In the genomic region with DNA sequence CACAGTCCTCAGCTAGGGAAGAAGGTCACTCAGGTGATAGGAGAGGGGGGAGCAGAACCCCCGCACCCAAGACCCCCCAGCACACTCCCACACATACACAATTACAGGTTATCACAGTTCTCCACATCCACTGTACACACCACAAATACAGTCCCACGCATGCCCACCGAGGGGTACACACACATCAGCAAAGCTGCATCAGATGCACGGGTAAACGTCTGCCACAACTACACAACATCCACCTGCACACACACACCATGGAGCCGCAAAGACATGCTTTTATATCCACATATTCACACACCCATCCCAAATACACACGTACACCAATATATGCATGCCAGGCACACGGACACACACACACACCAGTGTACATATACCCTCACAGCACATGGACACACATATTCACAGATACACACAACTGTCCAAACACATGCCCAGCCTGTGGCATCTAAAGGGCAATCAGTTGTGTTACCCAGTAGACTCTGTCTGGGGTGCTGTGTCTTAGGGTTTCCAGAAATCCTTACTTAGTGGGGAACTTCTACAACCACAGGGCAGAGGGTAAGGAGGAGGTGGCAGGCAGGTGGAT, we compare ENCODE assay signal across 1 cellular context.
TF ChIP-seq lines count a peak whose summit lies in the region.

No MANE protein-coding gene starts in this region.

TF ChIP-seq in A549, 52 proteins besides CTCF, POLR2A, EP300 and RAD21 (continued from another document):
- TF ChIP-seq SREBF2 (IDR thresholded peaks at IDR 0.05) (no peak), JUNB (IDR thresholded peaks at IDR 0.05) (no peak), RARB (CRISPR knock-in tag; IDR thresholded peaks at IDR 0.05) (no peak), HOXB13 (CRISPR knock-in tag; IDR thresholded peaks at IDR 0.05; ENCODE audit: low read depth) (no peak), MAZ (IDR thresholded peaks at IDR 0.05; ENCODE audit: borderline replicate concordance, low read depth, low read length) (no peak), POLR2AphosphoS2 (conservative IDR thresholded peaks at IDR 0.05; ENCODE audit: low read length) (no peak), MYC (IDR thresholded peaks at IDR 0.05; ENCODE audit: borderline replicate concordance, low read length) (no peak), NPAS2 (CRISPR knock-in tag; IDR thresholded peaks at IDR 0.05; ENCODE audit: borderline replicate concordance) (no peak), ZNF302 (CRISPR knock-in tag; IDR thresholded peaks at IDR 0.05) (no peak), HOXB5 (CRISPR knock-in tag; IDR thresholded peaks at IDR 0.05) (no peak), ZFP36 (IDR thresholded peaks at IDR 0.05; ENCODE audit: borderline replicate concordance, partially characterized antibody) (no peak), CBX8 (IDR thresholded peaks at IDR 0.05) (no peak), RNF2 (IDR thresholded peaks at IDR 0.05; ENCODE audit: borderline replicate concordance, low read depth) (no peak)
- TF ChIP-seq, protein P1, sequence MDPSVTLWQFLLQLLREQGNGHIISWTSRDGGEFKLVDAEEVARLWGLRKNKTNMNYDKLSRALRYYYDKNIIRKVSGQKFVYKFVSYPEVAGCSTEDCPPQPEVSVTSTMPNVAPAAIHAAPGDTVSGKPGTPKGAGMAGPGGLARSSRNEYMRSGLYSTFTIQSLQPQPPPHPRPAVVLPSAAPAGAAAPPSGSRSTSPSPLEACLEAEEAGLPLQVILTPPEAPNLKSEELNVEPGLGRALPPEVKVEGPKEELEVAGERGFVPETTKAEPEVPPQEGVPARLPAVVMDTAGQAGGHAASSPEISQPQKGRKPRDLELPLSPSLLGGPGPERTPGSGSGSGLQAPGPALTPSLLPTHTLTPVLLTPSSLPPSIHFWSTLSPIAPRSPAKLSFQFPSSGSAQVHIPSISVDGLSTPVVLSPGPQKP (IDR thresholded peaks at IDR 0.05; ENCODE audit: low read depth, low read length): no peak
- TF ChIP-seq, protein P2, sequence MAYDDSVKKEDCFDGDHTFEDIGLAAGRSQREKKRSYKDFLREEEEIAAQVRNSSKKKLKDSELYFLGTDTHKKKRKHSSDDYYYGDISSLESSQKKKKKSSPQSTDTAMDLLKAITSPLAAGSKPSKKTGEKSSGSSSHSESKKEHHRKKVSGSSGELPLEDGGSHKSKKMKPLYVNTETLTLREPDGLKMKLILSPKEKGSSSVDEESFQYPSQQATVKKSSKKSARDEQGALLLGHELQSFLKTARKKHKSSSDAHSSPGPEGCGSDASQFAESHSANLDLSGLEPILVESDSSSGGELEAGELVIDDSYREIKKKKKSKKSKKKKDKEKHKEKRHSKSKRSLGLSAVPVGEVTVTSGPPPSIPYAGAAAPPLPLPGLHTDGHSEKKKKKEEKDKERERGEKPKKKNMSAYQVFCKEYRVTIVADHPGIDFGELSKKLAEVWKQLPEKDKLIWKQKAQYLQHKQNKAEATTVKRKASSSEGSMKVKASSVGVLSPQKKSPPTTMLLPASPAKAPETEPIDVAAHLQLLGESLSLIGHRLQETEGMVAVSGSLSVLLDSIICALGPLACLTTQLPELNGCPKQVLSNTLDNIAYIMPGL (CRISPR knock-in tag; IDR thresholded peaks at IDR 0.05; ENCODE audit: borderline replicate concordance): no peak
